1 cellular context compared by ENCODE assay signal in the genomic region with DNA sequence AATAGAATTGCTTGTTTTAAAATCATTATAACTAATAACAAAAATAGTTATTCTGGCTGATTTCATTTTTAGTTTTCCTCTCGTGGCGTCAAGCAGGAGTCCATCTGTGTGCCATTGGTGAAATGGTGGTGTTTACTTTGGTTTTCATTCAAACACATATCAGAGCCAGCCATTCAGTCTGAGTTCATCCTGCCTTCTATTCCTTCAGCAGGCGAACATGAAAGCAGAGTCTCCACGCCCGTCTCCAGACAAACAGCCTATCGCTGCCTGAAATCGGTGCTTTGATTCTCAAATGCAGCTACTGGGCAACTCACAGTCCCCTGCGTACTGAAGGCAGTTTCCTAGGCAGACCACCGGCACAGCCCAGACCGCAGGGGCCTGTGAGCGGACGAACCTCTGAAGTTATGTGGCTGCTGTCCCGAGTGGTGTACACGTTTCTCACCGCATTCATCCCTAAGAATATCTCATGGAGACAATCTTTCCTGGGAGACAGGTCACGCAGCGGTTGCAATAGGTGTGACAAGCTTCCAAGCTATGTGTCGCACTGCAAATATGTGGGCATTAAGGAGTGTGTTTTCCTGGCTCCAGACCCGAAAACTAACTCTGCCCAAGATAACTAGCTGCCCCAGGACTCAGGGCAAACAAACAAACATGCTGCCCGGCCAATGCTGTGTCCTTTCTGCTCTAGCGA.
TF ChIP-seq lines count a peak whose summit lies in the region.

No MANE protein-coding gene starts in this region.

TF ChIP-seq in HepG2, 621 proteins besides CTCF, POLR2A, EP300 and RAD21 (continued from another document):
- TF ChIP-seq, protein P1, sequence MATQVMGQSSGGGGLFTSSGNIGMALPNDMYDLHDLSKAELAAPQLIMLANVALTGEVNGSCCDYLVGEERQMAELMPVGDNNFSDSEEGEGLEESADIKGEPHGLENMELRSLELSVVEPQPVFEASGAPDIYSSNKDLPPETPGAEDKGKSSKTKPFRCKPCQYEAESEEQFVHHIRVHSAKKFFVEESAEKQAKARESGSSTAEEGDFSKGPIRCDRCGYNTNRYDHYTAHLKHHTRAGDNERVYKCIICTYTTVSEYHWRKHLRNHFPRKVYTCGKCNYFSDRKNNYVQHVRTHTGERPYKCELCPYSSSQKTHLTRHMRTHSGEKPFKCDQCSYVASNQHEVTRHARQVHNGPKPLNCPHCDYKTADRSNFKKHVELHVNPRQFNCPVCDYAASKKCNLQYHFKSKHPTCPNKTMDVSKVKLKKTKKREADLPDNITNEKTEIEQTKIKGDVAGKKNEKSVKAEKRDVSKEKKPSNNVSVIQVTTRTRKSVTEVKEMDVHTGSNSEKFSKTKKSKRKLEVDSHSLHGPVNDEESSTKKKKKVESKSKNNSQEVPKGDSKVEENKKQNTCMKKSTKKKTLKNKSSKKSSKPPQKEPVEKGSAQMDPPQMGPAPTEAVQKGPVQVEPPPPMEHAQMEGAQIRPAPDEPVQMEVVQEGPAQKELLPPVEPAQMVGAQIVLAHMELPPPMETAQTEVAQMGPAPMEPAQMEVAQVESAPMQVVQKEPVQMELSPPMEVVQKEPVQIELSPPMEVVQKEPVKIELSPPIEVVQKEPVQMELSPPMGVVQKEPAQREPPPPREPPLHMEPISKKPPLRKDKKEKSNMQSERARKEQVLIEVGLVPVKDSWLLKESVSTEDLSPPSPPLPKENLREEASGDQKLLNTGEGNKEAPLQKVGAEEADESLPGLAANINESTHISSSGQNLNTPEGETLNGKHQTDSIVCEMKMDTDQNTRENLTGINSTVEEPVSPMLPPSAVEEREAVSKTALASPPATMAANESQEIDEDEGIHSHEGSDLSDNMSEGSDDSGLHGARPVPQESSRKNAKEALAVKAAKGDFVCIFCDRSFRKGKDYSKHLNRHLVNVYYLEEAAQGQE (IDR thresholded peaks at IDR 0.05; ENCODE audit: borderline replicate concordance in 1 of 2, low read depth in 1 of 2, low read length in 2 of 2): no peak
- TF ChIP-seq BRCA1 (CRISPR knock-in tag; IDR thresholded peaks at IDR 0.05) (no peak), KAT2B (IDR thresholded peaks at IDR 0.05; ENCODE audit: borderline replicate concordance, low read depth, low read length) (no peak), ZIK1 (CRISPR knock-in tag; IDR thresholded peaks at IDR 0.05; ENCODE audit: borderline replicate concordance, low read depth) (no peak), ZNF841 (CRISPR knock-in tag; IDR thresholded peaks at IDR 0.05; ENCODE audit: borderline replicate concordance) (no peak), IKZF1 (IDR thresholded peaks at IDR 0.05) (no peak), JUN (CRISPR knock-in tag; IDR thresholded peaks at IDR 0.05) (no peak)
- TF ChIP-seq, protein P2, sequence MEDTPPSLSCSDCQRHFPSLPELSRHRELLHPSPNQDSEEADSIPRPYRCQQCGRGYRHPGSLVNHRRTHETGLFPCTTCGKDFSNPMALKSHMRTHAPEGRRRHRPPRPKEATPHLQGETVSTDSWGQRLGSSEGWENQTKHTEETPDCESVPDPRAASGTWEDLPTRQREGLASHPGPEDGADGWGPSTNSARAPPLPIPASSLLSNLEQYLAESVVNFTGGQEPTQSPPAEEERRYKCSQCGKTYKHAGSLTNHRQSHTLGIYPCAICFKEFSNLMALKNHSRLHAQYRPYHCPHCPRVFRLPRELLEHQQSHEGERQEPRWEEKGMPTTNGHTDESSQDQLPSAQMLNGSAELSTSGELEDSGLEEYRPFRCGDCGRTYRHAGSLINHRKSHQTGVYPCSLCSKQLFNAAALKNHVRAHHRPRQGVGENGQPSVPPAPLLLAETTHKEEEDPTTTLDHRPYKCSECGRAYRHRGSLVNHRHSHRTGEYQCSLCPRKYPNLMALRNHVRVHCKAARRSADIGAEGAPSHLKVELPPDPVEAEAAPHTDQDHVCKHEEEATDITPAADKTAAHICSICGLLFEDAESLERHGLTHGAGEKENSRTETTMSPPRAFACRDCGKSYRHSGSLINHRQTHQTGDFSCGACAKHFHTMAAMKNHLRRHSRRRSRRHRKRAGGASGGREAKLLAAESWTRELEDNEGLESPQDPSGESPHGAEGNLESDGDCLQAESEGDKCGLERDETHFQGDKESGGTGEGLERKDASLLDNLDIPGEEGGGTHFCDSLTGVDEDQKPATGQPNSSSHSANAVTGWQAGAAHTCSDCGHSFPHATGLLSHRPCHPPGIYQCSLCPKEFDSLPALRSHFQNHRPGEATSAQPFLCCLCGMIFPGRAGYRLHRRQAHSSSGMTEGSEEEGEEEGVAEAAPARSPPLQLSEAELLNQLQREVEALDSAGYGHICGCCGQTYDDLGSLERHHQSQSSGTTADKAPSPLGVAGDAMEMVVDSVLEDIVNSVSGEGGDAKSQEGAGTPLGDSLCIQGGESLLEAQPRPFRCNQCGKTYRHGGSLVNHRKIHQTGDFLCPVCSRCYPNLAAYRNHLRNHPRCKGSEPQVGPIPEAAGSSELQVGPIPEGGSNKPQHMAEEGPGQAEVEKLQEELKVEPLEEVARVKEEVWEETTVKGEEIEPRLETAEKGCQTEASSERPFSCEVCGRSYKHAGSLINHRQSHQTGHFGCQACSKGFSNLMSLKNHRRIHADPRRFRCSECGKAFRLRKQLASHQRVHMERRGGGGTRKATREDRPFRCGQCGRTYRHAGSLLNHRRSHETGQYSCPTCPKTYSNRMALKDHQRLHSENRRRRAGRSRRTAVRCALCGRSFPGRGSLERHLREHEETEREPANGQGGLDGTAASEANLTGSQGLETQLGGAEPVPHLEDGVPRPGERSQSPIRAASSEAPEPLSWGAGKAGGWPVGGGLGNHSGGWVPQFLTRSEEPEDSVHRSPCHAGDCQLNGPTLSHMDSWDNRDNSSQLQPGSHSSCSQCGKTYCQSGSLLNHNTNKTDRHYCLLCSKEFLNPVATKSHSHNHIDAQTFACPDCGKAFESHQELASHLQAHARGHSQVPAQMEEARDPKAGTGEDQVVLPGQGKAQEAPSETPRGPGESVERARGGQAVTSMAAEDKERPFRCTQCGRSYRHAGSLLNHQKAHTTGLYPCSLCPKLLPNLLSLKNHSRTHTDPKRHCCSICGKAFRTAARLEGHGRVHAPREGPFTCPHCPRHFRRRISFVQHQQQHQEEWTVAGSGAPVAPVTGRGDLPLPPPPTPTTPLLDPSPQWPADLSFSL (CRISPR knock-in tag; IDR thresholded peaks at IDR 0.05): no peak
- TF ChIP-seq, protein P3, sequence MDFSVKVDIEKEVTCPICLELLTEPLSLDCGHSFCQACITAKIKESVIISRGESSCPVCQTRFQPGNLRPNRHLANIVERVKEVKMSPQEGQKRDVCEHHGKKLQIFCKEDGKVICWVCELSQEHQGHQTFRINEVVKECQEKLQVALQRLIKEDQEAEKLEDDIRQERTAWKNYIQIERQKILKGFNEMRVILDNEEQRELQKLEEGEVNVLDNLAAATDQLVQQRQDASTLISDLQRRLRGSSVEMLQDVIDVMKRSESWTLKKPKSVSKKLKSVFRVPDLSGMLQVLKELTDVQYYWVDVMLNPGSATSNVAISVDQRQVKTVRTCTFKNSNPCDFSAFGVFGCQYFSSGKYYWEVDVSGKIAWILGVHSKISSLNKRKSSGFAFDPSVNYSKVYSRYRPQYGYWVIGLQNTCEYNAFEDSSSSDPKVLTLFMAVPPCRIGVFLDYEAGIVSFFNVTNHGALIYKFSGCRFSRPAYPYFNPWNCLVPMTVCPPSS (IDR thresholded peaks at IDR 0.05): no peak
- TF ChIP-seq, protein P4, sequence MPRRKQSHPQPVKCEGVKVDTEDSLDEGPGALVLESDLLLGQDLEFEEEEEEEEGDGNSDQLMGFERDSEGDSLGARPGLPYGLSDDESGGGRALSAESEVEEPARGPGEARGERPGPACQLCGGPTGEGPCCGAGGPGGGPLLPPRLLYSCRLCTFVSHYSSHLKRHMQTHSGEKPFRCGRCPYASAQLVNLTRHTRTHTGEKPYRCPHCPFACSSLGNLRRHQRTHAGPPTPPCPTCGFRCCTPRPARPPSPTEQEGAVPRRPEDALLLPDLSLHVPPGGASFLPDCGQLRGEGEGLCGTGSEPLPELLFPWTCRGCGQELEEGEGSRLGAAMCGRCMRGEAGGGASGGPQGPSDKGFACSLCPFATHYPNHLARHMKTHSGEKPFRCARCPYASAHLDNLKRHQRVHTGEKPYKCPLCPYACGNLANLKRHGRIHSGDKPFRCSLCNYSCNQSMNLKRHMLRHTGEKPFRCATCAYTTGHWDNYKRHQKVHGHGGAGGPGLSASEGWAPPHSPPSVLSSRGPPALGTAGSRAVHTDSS (CRISPR knock-in tag; conservative IDR thresholded peaks at IDR 0.05): no peak
